ENCODE assay signal across 8 cellular contexts in the genomic region with DNA sequence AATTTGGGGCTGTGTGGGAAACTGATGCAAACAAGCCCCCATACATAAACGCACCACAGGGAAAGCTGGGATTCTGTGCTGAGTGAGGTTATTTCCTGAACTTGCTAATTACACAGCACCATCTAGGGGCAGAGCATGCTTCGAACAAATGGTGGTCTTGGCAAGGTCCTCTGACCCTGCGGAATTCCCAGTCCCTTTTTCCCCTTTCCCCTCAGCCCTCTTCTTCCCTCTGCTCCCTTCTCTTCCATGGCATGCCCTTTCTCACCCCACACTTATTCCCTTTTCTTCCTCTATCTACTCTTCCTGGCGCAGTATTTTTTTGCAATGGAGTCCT.
A peak's percentile ranks its signal among the peaks of the same experiment; 100 is the strongest.
DNase-seq lines count a peak whose midpoint lies in the region; ATAC-seq and TF ChIP-seq lines count a peak whose summit lies in the region.

No MANE protein-coding gene starts in this region.

- no peaks in the 10 kb centered on the region for H3K27me3 ChIP-seq in thyroid gland
- no peaks in the 10 kb centered on the region for H3K27me3 ChIP-seq in colonic mucosa

- H3K4me3 Mint-ChIP-seq in stimulated activated memory B cell treated with anti-CD40 and anti-IgM and Interleukin-4, amounts not matched to agents 10 μg/mL and 1 μg/mL and 100 μg/mL, for 72 hours, result no peak overlapping the region

- no peak overlapping the region for H3K27ac Mint-ChIP-seq in stimulated activated memory B cell treated with anti-CD40 and anti-IgM and Interleukin-4, amounts not matched to agents 10 μg/mL and 1 μg/mL and 100 μg/mL, for 72 hours

- TF ChIP-seq CTCF in thyroid gland (IDR thresholded peaks at IDR 0.05) (peak in 4 of 6 experiments; percentile 18 to 42 (median 38)), colonic mucosa (IDR thresholded peaks at IDR 0.05) (no peak)

- WGBS in thyroid gland, 2 donors, result 43 to 47% methylated on average over 4 of the region's 4 CpGs

- no peaks in the 10 kb centered on the region for H3K4me1 Mint-ChIP-seq in stimulated activated memory B cell treated with anti-CD40 and anti-IgM and Interleukin-4, amounts not matched to agents 10 μg/mL and 1 μg/mL and 100 μg/mL, for 72 hours

- H3K9me3 ChIP-seq in thyroid gland (no peaks in the 10 kb centered on the region), colonic mucosa (no peaks in the 10 kb centered on the region)

- no peaks in the 10 kb centered on the region for H3K36me3 ChIP-seq in thyroid gland
- no peaks in the 10 kb centered on the region for H3K36me3 ChIP-seq in colonic mucosa

- H3K27ac ChIP-seq in thyroid gland (peak overlapping the region in 1 of 3 donors; percentile 24), colonic mucosa (no peak overlapping the region)

- H3K4me3 ChIP-seq in thyroid gland (replicated peaks in 1 of 3) (no peak overlapping the region), colonic mucosa (no peak overlapping the region)

- peaks cover 20 to 39% of the 10 kb centered on the region in 2 donors for H3K4me1 ChIP-seq in thyroid gland
- no peaks in the 10 kb centered on the region for H3K4me1 ChIP-seq in colonic mucosa

- no peak for ATAC-seq in stimulated activated memory B cell treated with anti-CD40 and anti-IgM and Interleukin-4, amounts not matched to agents 10 μg/mL and 1 μg/mL and 100 μg/mL, for 72 hours

- TF ChIP-seq POLR2A in thyroid gland (IDR thresholded peaks at IDR 0.05), result no peak

- H3K27me3 Mint-ChIP-seq in stimulated activated memory B cell treated with anti-CD40 and anti-IgM and Interleukin-4, amounts not matched to agents 10 μg/mL and 1 μg/mL and 100 μg/mL, for 72 hours, result peaks cover 16% of the 10 kb centered on the region

- DNase-seq in NCI-H345 treated with DMSO at 0.1 percent for 48 hours (lab: John Stamatoyannopoulos, UW; ENCODE audit: unreplicated experiment) (peak; percentile 0), NCI-H345 (lab: John Stamatoyannopoulos, UW) (no peak), RKO (ENCODE audit: low spot score) (peak; percentile 41), foreskin melanocyte (peak; percentile 12), thyroid gland (peak in 1 of 2 donors; percentile 36), colonic mucosa (no peak), OCI-M2 (lab: John Stamatoyannopoulos, UW; ENCODE audit: unreplicated experiment) (no peak)

- peaks cover 3% of the 10 kb centered on the region for H3K9me3 Mint-ChIP-seq in stimulated activated memory B cell treated with anti-CD40 and anti-IgM and Interleukin-4, amounts not matched to agents 10 μg/mL and 1 μg/mL and 100 μg/mL, for 72 hours

- intact Hi-C loops in thyroid gland (cut with DNase I) (no loop called here), colonic mucosa (cut with DNase I) (no loop called here)

- no peaks in the 10 kb centered on the region for H3K36me3 Mint-ChIP-seq in stimulated activated memory B cell treated with anti-CD40 and anti-IgM and Interleukin-4, amounts not matched to agents 10 μg/mL and 1 μg/mL and 100 μg/mL, for 72 hours

- no peak overlapping the region for H3K9ac ChIP-seq in colonic mucosa (ENCODE audit: low read depth in 2 of 2, low read length in 2 of 2)

Comparison
In these comparisons a context has a peak if more than half of its experiments do, and no peak if none do; other contexts are left out.
1. DNase-seq: peak in NCI-H345 treated with DMSO at 0.1 percent for 48 hours (single experiment), RKO (single experiment) and foreskin melanocyte (single experiment); none in NCI-H345 (single experiment), colonic mucosa (single experiment) and OCI-M2 (single experiment).